In genomic region chr4:176883108-176883550, GRCh38 we compare ENCODE assay signal across 17 cellular contexts.
DNase-seq lines count a peak whose midpoint lies in the region; ATAC-seq and TF ChIP-seq lines count a peak whose summit lies in the region.
"Had no signal": no experiment of that assay in that cellular context is flagged by ENCODE, and none has a peak within 500 bp of the region (broad histone marks: within the 10 kb centered on the region; RNA-seq: fewer than 3 reads in every experiment).

No MANE protein-coding gene starts in this region.

- no peaks in the 10 kb centered on the region for H3K27me3 ChIP-seq in breast epithelium
- H3K27me3 ChIP-seq in SJSA1 (replicated peaks) = no peaks in the 10 kb centered on the region
- no peaks in the 10 kb centered on the region for H3K27me3 ChIP-seq in foreskin keratinocyte
- H3K27me3 ChIP-seq in testis = no peaks in the 10 kb centered on the region
- H3K27me3 ChIP-seq: vagina had no signal

- H3K4me3 Mint-ChIP-seq in MCF 10A (ENCODE audit: unreplicated experiment) = no peak overlapping the region
- H3K4me3 Mint-ChIP-seq in activated T-cell treated with anti-CD3 and anti-CD28 coated beads, Interleukin-2, amount 50 U/mL, for 72 hours = no peak overlapping the region
- H3K4me3 Mint-ChIP-seq: dendritic cell treated with granulocyte-macrophage colony-stimulating factor and Interleukin-4, amounts not matched to agents 40 ng/mL and 50 ng/mL, for 4 days had no signal

- no peaks in the 10 kb centered on the region for H3K9me3 Mint-ChIP-seq in MCF 10A (ENCODE audit: unreplicated experiment)
- peaks cover 0 to 6% of the 10 kb centered on the region in 2 donors for H3K9me3 Mint-ChIP-seq in activated T-cell treated with anti-CD3 and anti-CD28 coated beads, Interleukin-2, amount 50 U/mL, for 72 hours
- H3K9me3 Mint-ChIP-seq: dendritic cell treated with granulocyte-macrophage colony-stimulating factor and Interleukin-4, amounts not matched to agents 40 ng/mL and 50 ng/mL, for 4 days had no signal

- H3K4me1 ChIP-seq in breast epithelium (no peaks in the 10 kb centered on the region), SJSA1 (replicated peaks) (peaks cover 32% of the 10 kb centered on the region), foreskin keratinocyte (no peaks in the 10 kb centered on the region), testis (no peaks in the 10 kb centered on the region)
- H3K4me1 ChIP-seq: vagina had no signal

- ATAC-seq in foreskin keratinocyte = no peak
- ATAC-seq in activated T-cell treated with anti-CD3 and anti-CD28 coated beads, Interleukin-2, amount 50 U/mL, for 72 hours (replicated peaks in 1 of 2) = no peak

- peaks cover 9% of the 10 kb centered on the region for H3K4me1 Mint-ChIP-seq in MCF 10A (ENCODE audit: insufficient read depth, unreplicated experiment)
- no peaks in the 10 kb centered on the region for H3K4me1 Mint-ChIP-seq in activated T-cell treated with anti-CD3 and anti-CD28 coated beads, Interleukin-2, amount 50 U/mL, for 72 hours (ENCODE audit: low read depth)

- H3K27me3 Mint-ChIP-seq in MCF 10A (ENCODE audit: insufficient read depth, unreplicated experiment) = no peaks in the 10 kb centered on the region
- H3K27me3 Mint-ChIP-seq in activated T-cell treated with anti-CD3 and anti-CD28 coated beads, Interleukin-2, amount 50 U/mL, for 72 hours (ENCODE audit: low read depth) = no peaks in the 10 kb centered on the region
- H3K27me3 Mint-ChIP-seq: dendritic cell treated with granulocyte-macrophage colony-stimulating factor and Interleukin-4, amounts not matched to agents 40 ng/mL and 50 ng/mL, for 4 days had no signal

- DNase-seq in MCF 10A (ENCODE audit: unreplicated experiment) (peak; percentile 14), breast epithelium (ENCODE audit: low spot score in 2 of 2) (no peak), SJSA1 (ENCODE audit: low read depth in 1 of 2, low spot score in 2 of 2) (no peak), fibroblast of peridontal ligament (ENCODE audit: extremely low read depth) (peak; percentile 7), foreskin keratinocyte (no peak), testis (no peak), cerebellar nuclear complex (lab: John Stamatoyannopoulos, UW) (no peak)
- no peak for DNase-seq in activated T-cell treated with anti-CD3 and anti-CD28 coated beads, Interleukin-2, amount 50 U/mL, for 72 hours
- DNase-seq: amniotic stem cell; KBM-7; NCI-H146; NCI-H526 treated with DMSO at 0.1 percent for 48 hours; Right ventricle myocardium superior; stimulated activated naive CD4-positive, alpha-beta T cell; T-helper 9 cell had no signal

- peak overlapping the region; percentile 59 for H3K27ac Mint-ChIP-seq in MCF 10A (ENCODE audit: low read depth, unreplicated experiment)
- H3K27ac Mint-ChIP-seq in activated T-cell treated with anti-CD3 and anti-CD28 coated beads, Interleukin-2, amount 50 U/mL, for 72 hours = no peak overlapping the region
- H3K27ac Mint-ChIP-seq: dendritic cell treated with granulocyte-macrophage colony-stimulating factor and Interleukin-4, amounts not matched to agents 40 ng/mL and 50 ng/mL, for 4 days had no signal

- CTCF ChIA-PET in MCF 10A (lab: Yijun Ruan, JAX) = interaction anchor here (0.6 kb wide), 1 partner anchor 101 kb away, joined by 3 read pairs; no protein-coding TSS in a partner anchor

- no peak overlapping the region for H3K4me3 ChIP-seq in breast epithelium
- no peak overlapping the region for H3K4me3 ChIP-seq in SJSA1
- no peak overlapping the region for H3K4me3 ChIP-seq in testis
- H3K4me3 ChIP-seq: vagina had no signal

- 56 to 69% methylated on average over 7 of the region's 7 CpGs for WGBS in testis, 2 donors

- intact Hi-C loops in MCF 10A (cut with micrococcal nuclease) = no loop called here
- intact Hi-C loops in breast epithelium (cut with DNase I; ENCODE audit: low total_unique reads) = loop anchor here (10.0 kb wide), 1 partner anchor 992 kb away; no protein-coding TSS in a partner anchor
- intact Hi-C loops in testis (cut with DNase I; ENCODE audit: low total_unique reads) = no loop called here

- TF ChIP-seq POLR2A in breast epithelium (IDR thresholded peaks at IDR 0.05) (no peak), testis (IDR thresholded peaks at IDR 0.05) (no peak)

- H3K36me3 ChIP-seq in breast epithelium = no peaks in the 10 kb centered on the region
- no peaks in the 10 kb centered on the region for H3K36me3 ChIP-seq in SJSA1
- no peaks in the 10 kb centered on the region for H3K36me3 ChIP-seq in testis (ENCODE audit: low read depth, missing control alignments)
- H3K36me3 ChIP-seq: vagina had no signal

- H3K27ac ChIP-seq in breast epithelium = no peak overlapping the region
- H3K27ac ChIP-seq in SJSA1 = peak overlapping the region; percentile 56
- H3K27ac ChIP-seq in foreskin keratinocyte = no peak overlapping the region
- H3K27ac ChIP-seq in testis = no peak overlapping the region
- H3K27ac ChIP-seq: vagina had no signal

- no TSS peak for BruUV-seq in MCF 10A (replicated peaks; lab: Mats Ljungman, UMichigan)

- no peaks in the 10 kb centered on the region for H3K36me3 Mint-ChIP-seq in MCF 10A (ENCODE audit: insufficient read depth, unreplicated experiment)
- H3K36me3 Mint-ChIP-seq in activated T-cell treated with anti-CD3 and anti-CD28 coated beads, Interleukin-2, amount 50 U/mL, for 72 hours (ENCODE audit: insufficient read depth in 2 of 2) = no peaks in the 10 kb centered on the region

- TF ChIP-seq CTCF in MCF 10A (IDR thresholded peaks at IDR 0.05; ENCODE audit: unreplicated experiment) (no peak), breast epithelium (IDR thresholded peaks at IDR 0.05) (no peak), foreskin keratinocyte (conservative IDR thresholded peaks at IDR 0.05) (no peak), testis (IDR thresholded peaks at IDR 0.05) (no peak)

- POLR2A ChIA-PET in MCF 10A (lab: Yijun Ruan, JAX) = interaction anchor here (0.8 kb wide), 1 partner anchor 127 kb away, joined by 3 read pairs; no protein-coding TSS in a partner anchor

- H3K9me3 ChIP-seq in breast epithelium (no peaks in the 10 kb centered on the region), SJSA1 (replicated peaks) (no peaks in the 10 kb centered on the region), testis (no peaks in the 10 kb centered on the region)
- H3K9me3 ChIP-seq: vagina had no signal

Comparison
In these comparisons a context has a peak if more than half of its experiments do, and no peak if none do; other contexts are left out.
1. DNase-seq: peak in MCF 10A (single experiment) and fibroblast of peridontal ligament (single experiment); none in breast epithelium (0 of 2), SJSA1 (0 of 2), foreskin keratinocyte (0 of 2), activated T-cell treated with anti-CD3 and anti-CD28 coated beads, Interleukin-2, amount 50 U/mL, for 72 hours (0 of 2), testis (single experiment) and cerebellar nuclear complex (0 of 2).